In the genomic region with DNA sequence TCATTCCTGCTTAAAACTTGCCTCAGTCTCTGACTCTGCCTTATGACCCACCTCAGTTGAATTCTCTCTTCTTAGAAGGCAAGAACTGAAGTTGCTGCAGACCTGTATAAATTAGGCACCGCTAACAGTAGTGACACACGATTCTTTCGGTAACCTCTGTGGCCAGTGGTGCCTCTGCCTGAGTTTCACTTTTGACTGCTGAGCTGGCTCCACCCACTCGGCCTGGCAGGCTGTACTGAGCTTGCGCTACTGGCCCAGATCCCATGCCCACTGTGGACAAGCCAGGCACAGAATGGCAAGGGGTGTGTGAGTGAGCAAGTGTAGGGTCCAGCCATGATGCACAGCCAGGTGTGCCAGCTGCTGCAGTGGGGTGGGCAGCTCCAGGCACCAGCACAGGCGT, we compare ENCODE assay signal across 18 cellular contexts. TPM values are rescaled to one million over a fixed set of nuclear protein-coding genes. Genes with fewer than 3 reads are reported as not detected.
A peak's percentile ranks its signal among the peaks of the same experiment; 100 is the strongest.
DNase-seq lines count a peak whose midpoint lies in the region; ATAC-seq lines count a peak whose summit lies in the region.
"Had no signal": no experiment of that assay in that cellular context is flagged by ENCODE, and none has a peak within 500 bp of the region (broad histone marks: within the 10 kb centered on the region; RNA-seq: fewer than 3 reads in every experiment).

No MANE protein-coding gene starts in this region.

- peak overlapping the region; percentile 7 for H3K4me3 Mint-ChIP-seq in natural killer cell treated with Interleukin-12 subunit alpha and Interleukin-12 subunit beta and Interleukin-15 and Interleukin-18, amount 100 ng/mL, for 72 hours
- H3K4me3 Mint-ChIP-seq: naive B cell had no signal

- peak overlapping the region in 1 of 2 donors; percentile 65 for H3K27ac Mint-ChIP-seq in natural killer cell treated with Interleukin-12 subunit alpha and Interleukin-12 subunit beta and Interleukin-15 and Interleukin-18, amount 100 ng/mL, for 72 hours

- peak; percentile 77 to 81 for ATAC-seq in activated CD4-positive, CD25-positive, alpha-beta regulatory T cell treated with anti-CD3 and anti-CD28 coated beads, Interleukin-2, amount 50 U/mL, for 24 hours
- ATAC-seq in Right ventricle myocardium inferior, result peak; percentile 85
- ATAC-seq in natural killer cell treated with Interleukin-12 subunit alpha and Interleukin-12 subunit beta and Interleukin-15 and Interleukin-18, amount 100 ng/mL, for 72 hours, result peak; percentile 81 to 85
- ATAC-seq in GM21717 (IDR thresholded peaks at IDR 0.05; ENCODE audit: unreplicated experiment), result no peak
- ATAC-seq: psoas muscle had no signal

- H3K36me3 Mint-ChIP-seq in natural killer cell treated with Interleukin-12 subunit alpha and Interleukin-12 subunit beta and Interleukin-15 and Interleukin-18, amount 100 ng/mL, for 72 hours, result no peaks in the 10 kb centered on the region

- no peak for DNase-seq in activated CD4-positive, CD25-positive, alpha-beta regulatory T cell treated with anti-CD3 and anti-CD28 coated beads, Interleukin-2, amount 50 U/mL, for 72 hours
- DNase-seq in RPMI8226 (peak; percentile 59), Right ventricle myocardium inferior (ENCODE audit: missing footprints) (peak; percentile 54), ureter (ENCODE audit: low spot score) (no peak), KG1 (lab: John Stamatoyannopoulos, UW) (no peak)
- no peak for DNase-seq in natural killer cell treated with Interleukin-12 subunit alpha and Interleukin-12 subunit beta and Interleukin-15 and Interleukin-18, amount 100 ng/mL, for 72 hours (ENCODE audit: low spot score)
- DNase-seq: 8988T, COR-L47, GF-D8, head of caudate nucleus, Kasumi-1, naive B cell, NCI-H2029, NCI-H774, psoas muscle, T1000 had no signal

- H3K27me3 Mint-ChIP-seq in natural killer cell treated with Interleukin-12 subunit alpha and Interleukin-12 subunit beta and Interleukin-15 and Interleukin-18, amount 100 ng/mL, for 72 hours, result no peaks in the 10 kb centered on the region
- H3K27me3 Mint-ChIP-seq: naive B cell had no signal

- intact Hi-C loops in Right ventricle myocardium inferior (cut with DNase I), result loop anchor here (5.0 kb wide), 1 partner anchor 43 kb away; no protein-coding TSS in a partner anchor

- no peaks in the 10 kb centered on the region for H3K9me3 Mint-ChIP-seq in natural killer cell treated with Interleukin-12 subunit alpha and Interleukin-12 subunit beta and Interleukin-15 and Interleukin-18, amount 100 ng/mL, for 72 hours

- H3K4me1 Mint-ChIP-seq in natural killer cell treated with Interleukin-12 subunit alpha and Interleukin-12 subunit beta and Interleukin-15 and Interleukin-18, amount 100 ng/mL, for 72 hours (ENCODE audit: low read depth in 2 of 2), result peaks cover 0 to 10% of the 10 kb centered on the region in 2 donors
- H3K4me1 Mint-ChIP-seq: naive B cell had no signal

RNA-seq across cellular contexts. Expression of gene EIF1B, which starts 19.1 kb away (rescaled TPM):
- total RNA-seq in Right ventricle myocardium inferior, result 327 TPM
- total RNA-seq in natural killer cell treated with Interleukin-12 subunit alpha and Interleukin-12 subunit beta and Interleukin-15 and Interleukin-18, amount 100 ng/mL, for 72 hours, result 10 to 100 TPM; 33.3 to 45.3 TPM
- total RNA-seq in ureter, result 53.9 TPM

Comparison
In these comparisons a context has a peak if more than half of its experiments do, and no peak if none do; other contexts are left out.
1. DNase-seq: peak in RPMI8226 (single experiment) and Right ventricle myocardium inferior (single experiment); none in activated CD4-positive, CD25-positive, alpha-beta regulatory T cell treated with anti-CD3 and anti-CD28 coated beads, Interleukin-2, amount 50 U/mL, for 72 hours (single experiment), natural killer cell treated with Interleukin-12 subunit alpha and Interleukin-12 subunit beta and Interleukin-15 and Interleukin-18, amount 100 ng/mL, for 72 hours (single experiment), ureter (single experiment) and KG1 (single experiment).